24 cellular contexts compared by ENCODE assay signal in the genomic region with DNA sequence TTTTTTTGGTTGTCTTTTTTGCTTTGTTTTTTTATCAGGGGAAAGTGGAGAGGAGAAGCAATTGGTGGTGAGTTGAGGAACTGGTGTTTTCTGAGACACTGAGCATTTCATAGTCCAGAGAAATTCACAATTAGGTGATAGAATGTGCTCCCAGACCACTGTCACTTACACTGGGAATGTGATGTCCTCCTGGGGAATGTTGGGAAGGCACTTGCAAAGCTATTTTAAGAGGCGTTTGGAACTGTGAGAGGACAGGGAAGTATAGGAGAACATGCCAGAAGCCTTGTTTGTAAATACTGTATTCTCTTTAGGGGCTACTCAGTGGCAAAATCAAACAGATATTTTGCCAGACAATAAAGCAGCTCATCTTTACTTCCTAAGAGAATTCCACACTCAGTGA. TPM values are rescaled to one million over a fixed set of nuclear protein-coding genes. Genes with fewer than 3 reads are reported as not detected.
"Had no signal": no experiment of that assay in that cellular context is flagged by ENCODE, and none has a peak within 500 bp of the region (broad histone marks: within the 10 kb centered on the region; RNA-seq: fewer than 3 reads in every experiment).

No MANE protein-coding gene starts in this region.

- H3K4me3 ChIP-seq: ascending aorta, esophagus squamous epithelium, right lobe of liver, skin epidermis had no signal

- H3K36me3 ChIP-seq: ascending aorta, esophagus squamous epithelium, right lobe of liver, WERI-Rb-1 had no signal

- DNase-seq: activated CD4-positive, alpha-beta memory T cell treated with anti-CD3 and anti-CD28 coated beads, Interleukin-2, amount 10 ng/mL, durations not matched to agents 7 days and 5 days; activated CD4-positive, alpha-beta T cell treated with anti-CD3 and anti-CD28 coated beads for 1 hour; activated CD4-positive, alpha-beta T cell treated with anti-CD3 and anti-CD28 coated beads, Interleukin-2, amount 10 ng/mL, durations not matched to agents 7 days and 5 days; activated CD8-positive, alpha-beta memory T cell treated with anti-CD3 and anti-CD28 coated beads, Interleukin-2, amount 50 U/mL, for 48 hours; activated gamma-delta T cell; activated naive CD4-positive, alpha-beta T cell treated with anti-CD3 and anti-CD28 coated beads, Interleukin-2, amount 10 ng/mL, durations not matched to agents 7 days and 5 days; activated naive CD8-positive, alpha-beta T cell treated with anti-CD3 and anti-CD28 coated beads, Interleukin-2, amount 10 ng/mL, durations not matched to agents 7 days and 5 days; activated T-cell treated with anti-CD3 and anti-CD28 coated beads, Interleukin-2, amount 50 U/mL, for 24 hours; caudate nucleus; cortex of kidney; esophagus squamous epithelium; foreskin melanocyte; posterior cingulate gyrus; right lobe of liver; stimulated activated CD4-positive, alpha-beta T cell treated with anti-CD3 and anti-CD28 coated beads, Interleukin-12 subunit alpha, Interleukin-12 subunit beta, amount 100 ng/mL, for 4 hours; stimulated activated CD4-positive, alpha-beta T cell treated with anti-CD3 and anti-CD28 coated beads, Interleukin-4, amount 100 ng/mL, for 1 hour; substantia nigra; T-helper 17 cell; T1000; WERI-Rb-1 had no signal

- H3K4me1 ChIP-seq: ascending aorta, esophagus squamous epithelium, right lobe of liver had no signal

- H3K27me3 ChIP-seq: ascending aorta, esophagus squamous epithelium, right lobe of liver had no signal

- ATAC-seq: natural killer cell treated with Interleukin-12 subunit alpha and Interleukin-12 subunit beta and Interleukin-15 and Interleukin-18, amount 100 ng/mL, for 72 hours; right lobe of liver; T-helper 17 cell had no signal

- H3K27ac ChIP-seq: ascending aorta, esophagus squamous epithelium, right lobe of liver, skin epidermis, WERI-Rb-1 had no signal

- H3K9me3 ChIP-seq: ascending aorta, esophagus squamous epithelium, right lobe of liver had no signal

RNA-seq across cellular contexts. Expression of a gene that starts 16.0 kb away (rescaled TPM):
- total RNA-seq: activated CD4-positive, alpha-beta memory T cell treated with anti-CD3 and anti-CD28 coated beads, Interleukin-2, amount 10 ng/mL, durations not matched to agents 7 days and 5 days; activated CD4-positive, alpha-beta T cell treated with anti-CD3 and anti-CD28 coated beads, Interleukin-2, amount 10 ng/mL, durations not matched to agents 7 days and 5 days; activated naive CD8-positive, alpha-beta T cell treated with anti-CD3 and anti-CD28 coated beads, Interleukin-2, amount 10 ng/mL, durations not matched to agents 7 days and 5 days; ascending aorta; chondrocyte; natural killer cell treated with Interleukin-12 subunit alpha and Interleukin-12 subunit beta and Interleukin-15 and Interleukin-18, amount 100 ng/mL, for 72 hours; T-helper 17 cell had no signal
